ENCODE assay signal across 13 cellular contexts in genomic region chr13:110106726-110107125, GRCh38.
DNase-seq lines count a peak whose midpoint lies in the region; ATAC-seq and TF ChIP-seq lines count a peak whose summit lies in the region.
"Had no signal": no experiment of that assay in that cellular context is flagged by ENCODE, and none has a peak within 500 bp of the region (broad histone marks: within the 10 kb centered on the region; RNA-seq: fewer than 3 reads in every experiment).

No MANE protein-coding gene starts in this region.

- peak; percentile 45 to 65 for ATAC-seq in right cardiac atrium
- ATAC-seq in CD4-positive, alpha-beta T cell (ENCODE audit: poor library complexity) = no peak
- ATAC-seq: stimulated activated memory B cell treated with anti-CD40 and anti-IgM and Interleukin-4, amounts not matched to agents 10 μg/mL and 1 μg/mL and 100 μg/mL, for 72 hours had no signal

- H4K20me1 ChIP-seq in GM23248 (ENCODE audit: insufficient read depth) = no peaks in the 10 kb centered on the region

- H3K4me3 ChIP-seq in GM23248 (no peak overlapping the region), right cardiac atrium (ENCODE audit: low read length) (no peak overlapping the region), skeletal muscle satellite cell (ENCODE audit: low read length) (no peak overlapping the region)

- peaks cover under 1% of the 10 kb centered on the region for H3K27me3 Mint-ChIP-seq in brain
- H3K27me3 Mint-ChIP-seq in CD4-positive, alpha-beta T cell = no peaks in the 10 kb centered on the region
- H3K27me3 Mint-ChIP-seq: stimulated activated memory B cell treated with anti-CD40 and anti-IgM and Interleukin-4, amounts not matched to agents 10 μg/mL and 1 μg/mL and 100 μg/mL, for 72 hours had no signal

- POLR2A ChIA-PET in CD4-positive, alpha-beta T cell (lab: Charles Lee) = no interaction called here

- H3K9ac ChIP-seq in GM23248 (no peak overlapping the region), skeletal muscle satellite cell (ENCODE audit: low read depth, low read length) (peak overlapping the region; percentile 20)

- no peak overlapping the region for H3K4me2 ChIP-seq in GM23248 (ENCODE audit: unreplicated experiment)
- no peak overlapping the region for H3K4me2 ChIP-seq in skeletal muscle satellite cell (ENCODE audit: low read length)

- intact Hi-C loops in right cardiac atrium (cut with DNase I) = loop anchor here (5.0 to 10.0 kb wide), 6 partner anchors 232 to 1142 kb away; partner anchors contain the start of gene IRS2 (in 4 of the 4)
- intact Hi-C loops in CD4-positive, alpha-beta T cell (cut with DNase I, micrococcal nuclease) = no loop called here

- H3K36me3 Mint-ChIP-seq in brain = no peaks in the 10 kb centered on the region
- H3K36me3 Mint-ChIP-seq in CD4-positive, alpha-beta T cell (ENCODE audit: low read depth) = no peaks in the 10 kb centered on the region
- H3K36me3 Mint-ChIP-seq: stimulated activated memory B cell treated with anti-CD40 and anti-IgM and Interleukin-4, amounts not matched to agents 10 μg/mL and 1 μg/mL and 100 μg/mL, for 72 hours had no signal

- CTCF ChIA-PET in CD4-positive, alpha-beta T cell (lab: Charles Lee) = no interaction called here

- H3K9me3 Mint-ChIP-seq in brain = peaks cover 0 to 8% (median 3%) of the 10 kb centered on the region in 5 experiments
- no peaks in the 10 kb centered on the region for H3K9me3 Mint-ChIP-seq in CD4-positive, alpha-beta T cell

- no peak for TF ChIP-seq CTCF in brain (conservative IDR thresholded peaks at IDR 0.05)
- no peak for TF ChIP-seq CTCF in CD4-positive, alpha-beta T cell (IDR thresholded peaks at IDR 0.05)

- H3K4me1 Mint-ChIP-seq in brain = peaks cover 25% of the 10 kb centered on the region
- H3K4me1 Mint-ChIP-seq in CD4-positive, alpha-beta T cell (ENCODE audit: low read depth) = no peaks in the 10 kb centered on the region
- H3K4me1 Mint-ChIP-seq: stimulated activated memory B cell treated with anti-CD40 and anti-IgM and Interleukin-4, amounts not matched to agents 10 μg/mL and 1 μg/mL and 100 μg/mL, for 72 hours had no signal

- in situ Hi-C loops in GM23248 (cut with MboI) = loop anchor here (10.0 to 25.0 kb wide), 3 partner anchors 312 to 1152 kb away; no protein-coding TSS in a partner anchor

- DNase-seq in GM23248 (peak; percentile 55), right cardiac atrium (peak; percentile 56 to 87 (median 84)), SW 1271 (lab: John Stamatoyannopoulos, UW) (no peak), NCI-H128 (lab: John Stamatoyannopoulos, UW; ENCODE audit: unreplicated experiment) (no peak)
- DNase-seq in CD4-positive, alpha-beta T cell = no peak
- DNase-seq: activated CD4-positive, alpha-beta T cell treated with anti-CD3 and anti-CD28 coated beads for 48 hours; NCI-H2227 treated with DMSO at 0.1 percent for 48 hours; OCI-M1; stimulated activated CD4-positive, alpha-beta T cell treated with anti-CD3 and anti-CD28 coated beads, Interleukin-2, amount 100 ng/mL, for 24 hours had no signal

- peaks cover 11% of the 10 kb centered on the region for H3F3A ChIP-seq in GM23248 (ENCODE audit: insufficient read depth)

- H3K4me3 Mint-ChIP-seq in brain = no peak overlapping the region
- H3K4me3 Mint-ChIP-seq in CD4-positive, alpha-beta T cell = no peak overlapping the region
- H3K4me3 Mint-ChIP-seq: stimulated activated memory B cell treated with anti-CD40 and anti-IgM and Interleukin-4, amounts not matched to agents 10 μg/mL and 1 μg/mL and 100 μg/mL, for 72 hours had no signal

- 68 to 69% methylated on average over 7 of the region's 7 CpGs for WGBS in GM23248 (ENCODE audit: low coverage in 1 of 2, low lambda C conversion rate in 2 of 2, missing lambda C conversion rate in 2 of 2), 2 experiments
- WGBS in right cardiac atrium = 46% methylated on average over 7 of the region's 7 CpGs

- no peaks in the 10 kb centered on the region for H3K79me2 ChIP-seq in GM23248 (ENCODE audit: insufficient read depth)

- H3K9me2 ChIP-seq in GM23248 (ENCODE audit: insufficient read depth) = no peaks in the 10 kb centered on the region

- peak overlapping the region in 4 of 5 experiments; percentile 1 to 62 (median 34) for H3K27ac Mint-ChIP-seq in brain
- no peak overlapping the region for H3K27ac Mint-ChIP-seq in CD4-positive, alpha-beta T cell
- H3K27ac Mint-ChIP-seq: stimulated activated memory B cell treated with anti-CD40 and anti-IgM and Interleukin-4, amounts not matched to agents 10 μg/mL and 1 μg/mL and 100 μg/mL, for 72 hours had no signal

- no peak overlapping the region for H3K27ac ChIP-seq in GM23248
- H3K27ac ChIP-seq in right cardiac atrium (ENCODE audit: low read length) = peak overlapping the region; percentile 54
- no peak overlapping the region for H3K27ac ChIP-seq in CD4-positive, alpha-beta T cell (ENCODE audit: low read depth, low read length)
- H3K27ac ChIP-seq: neutrophil had no signal

- H3K4me1 ChIP-seq in GM23248 (ENCODE audit: insufficient read depth) (peaks cover 24% of the 10 kb centered on the region), right cardiac atrium (ENCODE audit: control insufficient read depth, insufficient read depth, low read length) (peaks cover 2% of the 10 kb centered on the region), skeletal muscle satellite cell (ENCODE audit: control insufficient read depth, insufficient read depth, low read length) (peaks cover 23% of the 10 kb centered on the region)

- H3K27me3 ChIP-seq in GM23248 (replicated peaks; ENCODE audit: insufficient read depth) (no peaks in the 10 kb centered on the region), right cardiac atrium (ENCODE audit: control insufficient read depth, insufficient read depth) (no peaks in the 10 kb centered on the region), skeletal muscle satellite cell (ENCODE audit: control insufficient read depth, insufficient read depth, low read length) (no peaks in the 10 kb centered on the region)
- no peaks in the 10 kb centered on the region for H3K27me3 ChIP-seq in CD4-positive, alpha-beta T cell (ENCODE audit: control insufficient read depth, insufficient read depth, low read length)
- H3K27me3 ChIP-seq: neutrophil had no signal

- H3K36me3 ChIP-seq in GM23248 (ENCODE audit: low read depth) (no peaks in the 10 kb centered on the region), skeletal muscle satellite cell (ENCODE audit: insufficient read depth, low read length) (no peaks in the 10 kb centered on the region)
- H3K36me3 ChIP-seq: neutrophil had no signal

- H2AFZ ChIP-seq in GM23248 = no peak overlapping the region

- H3K9me3 ChIP-seq in GM23248 (ENCODE audit: low read depth) (no peaks in the 10 kb centered on the region), right cardiac atrium (ENCODE audit: control insufficient read depth, low read length) (peaks cover 2% of the 10 kb centered on the region), skeletal muscle satellite cell (replicated peaks; ENCODE audit: low read length) (no peaks in the 10 kb centered on the region)
- no peaks in the 10 kb centered on the region for H3K9me3 ChIP-seq in CD4-positive, alpha-beta T cell (ENCODE audit: control insufficient read depth, low read length)
- H3K9me3 ChIP-seq: neutrophil had no signal

Comparison
In these comparisons a context has a peak if more than half of its experiments do, and no peak if none do; other contexts are left out.
1. DNase-seq: peak in GM23248 (single experiment) and right cardiac atrium (3 of 3); none in CD4-positive, alpha-beta T cell (0 of 10), SW 1271 (0 of 2) and NCI-H128 (single experiment).
2. intact Hi-C loops: an anchor here in right cardiac atrium (5.0 to 10.0 kb wide); none called in CD4-positive, alpha-beta T cell.